ENCODE assay signal across 27 cellular contexts in genomic region chr13:48019796-48020195, GRCh38.
"Had no signal": no experiment of that assay in that cellular context is flagged by ENCODE, and none has a peak within 500 bp of the region (broad histone marks: within the 10 kb centered on the region; RNA-seq: fewer than 3 reads in every experiment).

No MANE protein-coding gene starts in this region.

- H3K9me3 ChIP-seq: stomach, suprapubic skin, testis, thoracic aorta, thyroid gland, tibial artery, tibial nerve, transverse colon, upper lobe of left lung, upper lobe of right lung, uterus, vagina had no signal

- H3K27me3 ChIP-seq: stomach, suprapubic skin, testis, thyroid gland, tibial artery, tibial nerve, transverse colon, upper lobe of left lung, upper lobe of right lung, uterus, vagina had no signal

- H3K4me3 ChIP-seq: stomach, suprapubic skin, testis, thoracic aorta, thyroid gland, tibial artery, tibial nerve, transverse colon, upper lobe of left lung, upper lobe of right lung, uterus, vagina had no signal

- DNase-seq: stimulated activated CD4-positive, alpha-beta T cell treated with anti-CD3 and anti-CD28 coated beads, Interleukin-2, amount 100 ng/mL, for 48 hours; stimulated activated CD4-positive, alpha-beta T cell treated with anti-CD3 and anti-CD28 coated beads, Interleukin-4, amount 100 ng/mL, for 1 hour; stimulated activated CD4-positive, alpha-beta T cell treated with anti-CD3 and anti-CD28 coated beads, Interleukin-4, amount 100 ng/mL, for 24 hours; stimulated activated CD4-positive, alpha-beta T cell treated with anti-CD3 and anti-CD28 coated beads, Interleukin-4, amount 100 ng/mL, for 4 hours; stimulated activated CD8-positive, alpha-beta memory T cell treated with anti-CD3 and anti-CD28 coated beads, Interleukin-4, amount 100 ng/mL, for 48 hours; stimulated activated naive B cell treated with anti-CD40 and anti-IgM and Interleukin-4, amounts not matched to agents 10 μg/mL and 1 μg/mL and 100 μg/mL, for 72 hours; stimulated activated naive CD4-positive, alpha-beta T cell; stimulated activated naive CD4-positive, alpha-beta T cell treated with Interleukin-2 at 50 U/mL for 16 hours; stimulated activated naive CD8-positive, alpha-beta T cell treated with anti-CD3 and anti-CD28 coated beads, Interleukin-15, amount 100 ng/mL, for 72 hours; stimulated activated naive CD8-positive, alpha-beta T cell treated with anti-CD3 and anti-CD28 coated beads, Interleukin-15, Interleukin-2, amounts not matched to agents 100 U/mL and 50 U/mL, for 24 hours; stomach; substantia nigra; testis; thyroid gland; tibial artery; transverse colon; trophoblast cell; upper lobe of left lung; upper lobe of right lung; uterus had no signal

- H3K36me3 ChIP-seq: stomach, suprapubic skin, thoracic aorta, thyroid gland, tibial artery, tibial nerve, transverse colon, upper lobe of left lung, upper lobe of right lung, uterus, vagina had no signal

- FAIRE-seq: urothelium cell line had no signal

- H3K4me1 ChIP-seq: stomach, suprapubic skin, testis, thyroid gland, tibial artery, tibial nerve, transverse colon, upper lobe of left lung, upper lobe of right lung, uterus, vagina had no signal

- H3K27ac ChIP-seq: stomach, suprapubic skin, testis, thoracic aorta, thyroid gland, tibial artery, tibial nerve, upper lobe of left lung, upper lobe of right lung, uterus, vagina had no signal

- ATAC-seq: stimulated activated effector memory CD8-positive, alpha-beta T cell treated with anti-CD3 and anti-CD28 coated beads, Interleukin-12 subunit alpha, Interleukin-12 subunit beta, amount 100 ng/mL, for 72 hours; stimulated activated memory B cell treated with anti-CD40 and anti-IgM and Interleukin-4, amounts not matched to agents 10 μg/mL and 1 μg/mL and 100 μg/mL, for 72 hours; stimulated activated naive B cell treated with anti-CD40 and anti-IgM and Interleukin-4, amounts not matched to agents 10 μg/mL and 1 μg/mL and 100 μg/mL, for 72 hours; stimulated activated naive CD8-positive, alpha-beta T cell treated with anti-CD3 and anti-CD28 coated beads, Interleukin-15, amount 100 ng/mL, for 72 hours; stimulated activated naive CD8-positive, alpha-beta T cell treated with anti-CD3 and anti-CD28 coated beads, Interleukin-15, Interleukin-2, amounts not matched to agents 100 U/mL and 50 U/mL, for 24 hours; upper lobe of right lung had no signal
